Comparison of ENCODE assay signal across 17 cellular contexts in genomic region chr14:62062645-62063044, GRCh38.
A peak's percentile ranks its signal among the peaks of the same experiment; 100 is the strongest.
DNase-seq lines count a peak whose midpoint lies in the region; ATAC-seq, FAIRE-seq and TF ChIP-seq lines count a peak whose summit lies in the region.
"Had no signal": no experiment of that assay in that cellular context is flagged by ENCODE, and none has a peak within 500 bp of the region (broad histone marks: within the 10 kb centered on the region; RNA-seq: fewer than 3 reads in every experiment).

No MANE protein-coding gene starts in this region.

- no peak overlapping the region for H2BK20ac ChIP-seq in H1 (ENCODE audit: low read length)

- no peak overlapping the region for H4K8ac ChIP-seq in H1 (ENCODE audit: extremely low read depth, insufficient read depth, low read length)

- H3K4me2 ChIP-seq in BLaER1 treated with 17β-estradiol and CSF1 and Interleukin-3, amounts not matched to agents 10 nM and 100 nM, result peak overlapping the region in 6 of 11 experiments; percentile 4 to 35 (median 22); a peak in 8 of 22 replicates
- H3K4me2 ChIP-seq in OCI-LY3 (ENCODE audit: low read length) (peak overlapping the region; percentile 72), H1 (ENCODE audit: insufficient read depth in 1 of 2, low read depth in 2 of 2, low read length in 2 of 2) (no peak overlapping the region)

- H3K79me1 ChIP-seq in H1 (ENCODE audit: low read depth, low read length), result no peaks in the 10 kb centered on the region

- no peak overlapping the region for H4K91ac ChIP-seq in H1 (replicated peaks; ENCODE audit: insufficient read length, low read length)

- no peaks in the 10 kb centered on the region for H3K9me3 ChIP-seq in BLaER1 treated with 17β-estradiol and CSF1 and Interleukin-3, amounts not matched to agents 10 nM and 100 nM (replicated peaks in 1 of 11)
- H3K9me3 ChIP-seq in OCI-LY3 (ENCODE audit: insufficient read depth, low read length) (no peaks in the 10 kb centered on the region), H1 (ENCODE audit: insufficient read depth in 2 of 2, low read depth in 1 of 2, low read length in 1 of 2) (no peaks in the 10 kb centered on the region)
- H3K9me3 ChIP-seq: BE2C, Caco-2, HAP-1 had no signal

- 86% methylated on average over 5 of the region's 5 CpGs; no CpG with 5 or more reads in 1 of the 2 experiments for WGBS in H1 (ENCODE audit: extremely low coverage in 1 of 2, insufficient coverage in 1 of 2, insufficient read length in 1 of 2, insufficient replicate concordance in 2 of 2, low coverage in 1 of 2, low lambda C conversion rate in 2 of 2, missing lambda C conversion rate in 1 of 2), 2 experiments

- H2AFZ ChIP-seq in OCI-LY3 (ENCODE audit: low read depth, low read length) (peak overlapping the region; percentile 57; the same call in 1 of the 2 replicates), H1 (ENCODE audit: low read length) (no peak overlapping the region)
- H2AFZ ChIP-seq: GM23248 had no signal

- H3K4me3 ChIP-seq in BLaER1 treated with 17β-estradiol and CSF1 and Interleukin-3, amounts not matched to agents 10 nM and 100 nM, result no peak overlapping the region
- H3K4me3 ChIP-seq in OCI-LY3 (ENCODE audit: low read length) (peak overlapping the region; percentile 64), H1 (ENCODE audit: extremely low read depth in 1 of 4, insufficient read depth in 2 of 4, low read depth in 3 of 4, low read length in 4 of 4) (no peak overlapping the region)
- H3K4me3 ChIP-seq: GM23248, HAP-1 had no signal

- TF ChIP-seq RAD21 in H1 (IDR thresholded peaks at IDR 0.05 in 1 of 2, conservative IDR thresholded peaks at IDR 0.05 in 1 of 2; ENCODE audit: low read depth in 2 of 2, low read length in 2 of 2), result no peak

- H3K79me2 ChIP-seq in OCI-LY3 (ENCODE audit: low read length) (no peaks in the 10 kb centered on the region), H1 (ENCODE audit: control insufficient read depth in 1 of 2, insufficient read depth in 2 of 2, low read length in 2 of 2) (no peaks in the 10 kb centered on the region)

- no peak overlapping the region for H3K4ac ChIP-seq in H1 (replicated peaks; ENCODE audit: insufficient read length, low read depth, low read length)

- DNase-seq in H1 (ENCODE audit: low read depth in 1 of 2, low spot score in 2 of 2), result no peak
- no peak for DNase-seq in T1000 (lab: John Stamatoyannopoulos, UW)
- DNase-seq in activated naive CD8-positive, alpha-beta T cell treated with anti-CD3 and anti-CD28 coated beads for 36 hours, result no peak
- DNase-seq in NCI-H345 (lab: John Stamatoyannopoulos, UW), result no peak
- DNase-seq: BE2C; Caco-2; CD8-positive, alpha-beta memory T cell; DMS53; GM23248; HFFc6 had no signal

- no peak overlapping the region for H2BK12ac ChIP-seq in H1 (ENCODE audit: low read depth, low read length)

- no peak overlapping the region for H3K14ac ChIP-seq in H1 (ENCODE audit: insufficient read length)

- H3K27me3 ChIP-seq in BLaER1 treated with 17β-estradiol and CSF1 and Interleukin-3, amounts not matched to agents 10 nM and 100 nM, result no peaks in the 10 kb centered on the region
- no peaks in the 10 kb centered on the region for H3K27me3 ChIP-seq in OCI-LY3 (ENCODE audit: low read depth, low read length)
- no peaks in the 10 kb centered on the region for H3K27me3 ChIP-seq in H1 (replicated peaks in 1 of 4; ENCODE audit: control insufficient read depth in 3 of 4, extremely low read depth in 1 of 4, insufficient read depth in 3 of 4, low read length in 3 of 4)
- H3K27me3 ChIP-seq: BE2C had no signal

- H2BK120ac ChIP-seq in H1 (replicated peaks; ENCODE audit: low read depth, low read length), result no peak overlapping the region

- H3K18ac ChIP-seq in H1 (ENCODE audit: extremely low read depth, low read length), result no peak overlapping the region

- no peak for TF ChIP-seq POLR2A in H1 (IDR thresholded peaks at IDR 0.05; ENCODE audit: control extremely low read depth in 1 of 2, low read depth in 2 of 2, low read length in 2 of 2)

- H3K36me3 ChIP-seq in BLaER1 treated with 17β-estradiol and CSF1 and Interleukin-3, amounts not matched to agents 10 nM and 100 nM, result no peaks in the 10 kb centered on the region
- H3K36me3 ChIP-seq in OCI-LY3 (replicated peaks; ENCODE audit: low read depth, low read length) (no peaks in the 10 kb centered on the region), H1 (ENCODE audit: control insufficient read depth in 2 of 4, insufficient read depth in 4 of 4, low read length in 3 of 4) (no peaks in the 10 kb centered on the region)
- H3K36me3 ChIP-seq: BE2C, HAP-1 had no signal

- no peak for TF ChIP-seq EP300 in H1 (IDR thresholded peaks at IDR 0.05; ENCODE audit: borderline replicate concordance in 1 of 2, low read depth in 2 of 2, low read length in 2 of 2)

- no peaks in the 10 kb centered on the region for H3K27me3 Mint-ChIP-seq in stimulated activated memory B cell treated with anti-CD40 and anti-IgM and Interleukin-4, amounts not matched to agents 10 μg/mL and 1 μg/mL and 100 μg/mL, for 72 hours
- no peaks in the 10 kb centered on the region for H3K27me3 Mint-ChIP-seq in activated naive CD8-positive, alpha-beta T cell treated with anti-CD3 and anti-CD28 coated beads for 36 hours

- no peak overlapping the region for H2BK5ac ChIP-seq in H1 (ENCODE audit: low read depth, low read length)

- no peak overlapping the region for H2BK15ac ChIP-seq in H1 (ENCODE audit: low read length)

- peaks cover 16% of the 10 kb centered on the region for H3K4me1 Mint-ChIP-seq in stimulated activated memory B cell treated with anti-CD40 and anti-IgM and Interleukin-4, amounts not matched to agents 10 μg/mL and 1 μg/mL and 100 μg/mL, for 72 hours
- no peaks in the 10 kb centered on the region for H3K4me1 Mint-ChIP-seq in activated naive CD8-positive, alpha-beta T cell treated with anti-CD3 and anti-CD28 coated beads for 36 hours
- H3K4me1 Mint-ChIP-seq: CD8-positive, alpha-beta memory T cell had no signal

- H3K36me3 Mint-ChIP-seq in stimulated activated memory B cell treated with anti-CD40 and anti-IgM and Interleukin-4, amounts not matched to agents 10 μg/mL and 1 μg/mL and 100 μg/mL, for 72 hours, result no peaks in the 10 kb centered on the region
- H3K36me3 Mint-ChIP-seq in activated naive CD8-positive, alpha-beta T cell treated with anti-CD3 and anti-CD28 coated beads for 36 hours, result no peaks in the 10 kb centered on the region
- H3K36me3 Mint-ChIP-seq: CD8-positive, alpha-beta memory T cell had no signal

- peaks cover 0 to 19% (median 14%) of the 10 kb centered on the region in 10 experiments; a peak in 11 of 20 replicates for H3K4me1 ChIP-seq in BLaER1 treated with 17β-estradiol and CSF1 and Interleukin-3, amounts not matched to agents 10 nM and 100 nM
- H3K4me1 ChIP-seq in OCI-LY3 (ENCODE audit: low read length) (peaks cover 18% of the 10 kb centered on the region), H1 (replicated peaks in 1 of 4; ENCODE audit: control insufficient read depth in 3 of 4, insufficient read depth in 4 of 4, low read length in 3 of 4) (peaks cover 0 to 3% (median 1%) of the 10 kb centered on the region in 4 experiments; a peak in 2 of 7 replicates)
- H3K4me1 ChIP-seq: BE2C, Caco-2, HAP-1 had no signal

- H3K23ac ChIP-seq in H1 (ENCODE audit: insufficient read length), result no peak overlapping the region

- H3K23me2 ChIP-seq in H1 (ENCODE audit: low read depth, low read length), result no peaks in the 10 kb centered on the region

- no peak overlapping the region for H3K27ac ChIP-seq in BLaER1 treated with 17β-estradiol and CSF1 and Interleukin-3, amounts not matched to agents 10 nM and 100 nM
- H3K27ac ChIP-seq in OCI-LY3 (ENCODE audit: low read length) (no peak overlapping the region), H1 (ENCODE audit: low read depth, low read length) (no peak overlapping the region)
- H3K27ac ChIP-seq: GM23248, HL-60 had no signal

- no peak overlapping the region for H3K9ac ChIP-seq in BLaER1 treated with 17β-estradiol and CSF1 and Interleukin-3, amounts not matched to agents 10 nM and 100 nM
- H3K9ac ChIP-seq in OCI-LY3 (ENCODE audit: low read length), result peak overlapping the region; percentile 12; the same call in 1 of the 2 replicates
- H3K9ac ChIP-seq in H1 (replicated peaks in 1 of 4; ENCODE audit: extremely low read depth in 1 of 4, low read depth in 3 of 4, low read length in 3 of 4), result no peak overlapping the region
- H3K9ac ChIP-seq: GM23248 had no signal

- no peak for FAIRE-seq in H1 (lab: Jason Lieb, UNC)
- FAIRE-seq: A204.1, GM18507 had no signal

- POLR2A ChIA-PET in H1 (lab: Charles Lee; ENCODE audit: partially characterized antibody), result no interaction called here

- peak overlapping the region; percentile 32; the same call in 1 of the 2 replicates for H2AK5ac ChIP-seq in H1 (ENCODE audit: low read depth, low read length)

- H3K4me3 Mint-ChIP-seq in stimulated activated memory B cell treated with anti-CD40 and anti-IgM and Interleukin-4, amounts not matched to agents 10 μg/mL and 1 μg/mL and 100 μg/mL, for 72 hours, result peak overlapping the region; percentile 19
- H3K4me3 Mint-ChIP-seq in activated naive CD8-positive, alpha-beta T cell treated with anti-CD3 and anti-CD28 coated beads for 36 hours, result no peak overlapping the region
- H3K4me3 Mint-ChIP-seq: CD8-positive, alpha-beta memory T cell; HFFc6 had no signal

- H4K5ac ChIP-seq in H1 (ENCODE audit: insufficient read length, low read depth, low read length), result no peak overlapping the region

- TF ChIP-seq CTCF in OCI-LY3 (IDR thresholded peaks at IDR 0.05; ENCODE audit: low read depth, low read length), result no peak
- no peak for TF ChIP-seq CTCF in H1 (IDR thresholded peaks at IDR 0.05; ENCODE audit: control extremely low read depth in 1 of 3, insufficient read depth in 1 of 3, low read depth in 1 of 3, low read length in 3 of 3)

- H3K56ac ChIP-seq in H1 (replicated peaks; ENCODE audit: insufficient read length, low read depth, low read length), result no peak overlapping the region

- peak overlapping the region; percentile 18 for H3K27ac Mint-ChIP-seq in stimulated activated memory B cell treated with anti-CD40 and anti-IgM and Interleukin-4, amounts not matched to agents 10 μg/mL and 1 μg/mL and 100 μg/mL, for 72 hours
- no peak overlapping the region for H3K27ac Mint-ChIP-seq in activated naive CD8-positive, alpha-beta T cell treated with anti-CD3 and anti-CD28 coated beads for 36 hours
- H3K27ac Mint-ChIP-seq: HFFc6 had no signal

- CTCF ChIA-PET in H1 (lab: Charles Lee; ENCODE audit: partially characterized antibody), result no interaction called here

- H3K9me3 Mint-ChIP-seq in stimulated activated memory B cell treated with anti-CD40 and anti-IgM and Interleukin-4, amounts not matched to agents 10 μg/mL and 1 μg/mL and 100 μg/mL, for 72 hours, result no peaks in the 10 kb centered on the region
- H3K9me3 Mint-ChIP-seq in activated naive CD8-positive, alpha-beta T cell treated with anti-CD3 and anti-CD28 coated beads for 36 hours, result no peaks in the 10 kb centered on the region
- H3K9me3 Mint-ChIP-seq: HFFc6 had no signal

- no peaks in the 10 kb centered on the region for H4K20me1 ChIP-seq in BLaER1 treated with 17β-estradiol and CSF1 and Interleukin-3, amounts not matched to agents 10 nM and 100 nM
- H4K20me1 ChIP-seq in OCI-LY3 (ENCODE audit: insufficient read depth, low read length) (no peaks in the 10 kb centered on the region), H1 (replicated peaks in 1 of 2; ENCODE audit: control insufficient read depth in 1 of 2, insufficient read depth in 2 of 2, low read length in 2 of 2) (no peaks in the 10 kb centered on the region)

- ATAC-seq in stimulated activated memory B cell treated with anti-CD40 and anti-IgM and Interleukin-4, amounts not matched to agents 10 μg/mL and 1 μg/mL and 100 μg/mL, for 72 hours, result peak; percentile 56

TF ChIP-seq in H1, 55 proteins besides CTCF, POLR2A, EP300 and RAD21 (continues in another document):
- no peak for TF ChIP-seq MAFK (IDR thresholded peaks at IDR 0.05; ENCODE audit: low read depth, low read length)

Comparison
In these comparisons a context has a peak if more than half of its experiments do, and no peak if none do; other contexts are left out.
1. H3K4me2 ChIP-seq: peak in BLaER1 treated with 17β-estradiol and CSF1 and Interleukin-3, amounts not matched to agents 10 nM and 100 nM (6 of 11) and OCI-LY3 (single experiment); none in H1 (0 of 2).